19 cellular contexts compared by ENCODE assay signal in the genomic region with DNA sequence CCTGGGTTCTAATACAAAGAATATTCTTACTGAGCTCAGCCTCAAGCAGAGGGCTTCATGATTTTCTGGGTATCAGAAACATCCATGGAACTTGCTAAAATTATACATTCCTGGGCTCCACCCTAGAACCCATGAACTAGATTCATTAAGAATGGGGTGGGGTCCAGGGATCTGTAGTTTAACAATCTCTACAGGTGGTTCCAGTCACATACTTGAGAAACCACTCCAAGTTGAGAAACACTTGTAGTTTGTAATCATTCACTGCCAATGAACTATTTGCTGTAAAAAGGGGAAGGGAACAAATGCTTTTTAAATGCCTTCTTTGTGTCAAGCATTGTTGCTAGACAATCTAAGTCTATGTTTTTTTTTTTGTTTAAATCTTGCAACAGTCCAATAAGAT.
DNase-seq lines count a peak whose midpoint lies in the region; ATAC-seq and TF ChIP-seq lines count a peak whose summit lies in the region.
"Had no signal": no experiment of that assay in that cellular context is flagged by ENCODE, and none has a peak within 500 bp of the region (broad histone marks: within the 10 kb centered on the region; RNA-seq: fewer than 3 reads in every experiment).

No MANE protein-coding gene starts in this region.

- no peak overlapping the region for H3K14ac ChIP-seq in trophoblast cell (ENCODE audit: low read length)

- no peak overlapping the region for H2BK120ac ChIP-seq in trophoblast cell (ENCODE audit: insufficient read depth, low read length, poor library complexity)

- H3K36me3 Mint-ChIP-seq in activated T-helper 17 cell treated with anti-CD3 and anti-CD28 coated beads, Interleukin-2, amount 50 U/mL, for 72 hours (ENCODE audit: low read depth), result peaks cover 67% of the 10 kb centered on the region

- H3K18ac ChIP-seq in trophoblast cell (ENCODE audit: low read length), result no peak overlapping the region

- H3K27me3 ChIP-seq in left lung, result no peaks in the 10 kb centered on the region
- no peaks in the 10 kb centered on the region for H3K27me3 ChIP-seq in trophoblast cell (ENCODE audit: insufficient read depth, low read length)
- H3K27me3 ChIP-seq: SJSA1 had no signal

- H3K36me3 ChIP-seq in left lung (peaks cover 0 to 20% of the 10 kb centered on the region in 2 donors), trophoblast cell (ENCODE audit: control insufficient read depth in 1 of 2, insufficient read depth in 2 of 2, low read length in 2 of 2) (peaks cover 0 to 2% of the 10 kb centered on the region in 2 experiments)
- H3K36me3 ChIP-seq: SJSA1 had no signal

- no peak overlapping the region for H3K23ac ChIP-seq in trophoblast cell (ENCODE audit: low read length)

- H3K4me3 Mint-ChIP-seq in activated T-helper 17 cell treated with anti-CD3 and anti-CD28 coated beads, Interleukin-2, amount 50 U/mL, for 72 hours, result peak overlapping the region; percentile 49
- H3K4me3 Mint-ChIP-seq: CD14-positive monocyte, H9, IgD-negative memory B cell had no signal

- ATAC-seq in activated T-helper 17 cell treated with anti-CD3 and anti-CD28 coated beads, Interleukin-2, amount 50 U/mL, for 72 hours (replicated peaks), result no peak
- peak; percentile 51 for ATAC-seq in left lung
- ATAC-seq in HG03520 (IDR thresholded peaks at IDR 0.05; ENCODE audit: unreplicated experiment), result no peak

- H3K4me1 ChIP-seq in left lung (peaks cover 0 to 13% of the 10 kb centered on the region in 2 donors), trophoblast cell (ENCODE audit: control insufficient read depth in 1 of 2, insufficient read depth in 2 of 2, low read length in 2 of 2) (peaks cover 8 to 11% of the 10 kb centered on the region in 2 experiments)
- H3K4me1 ChIP-seq: SJSA1 had no signal

- no peak overlapping the region for H3K4me2 ChIP-seq in trophoblast cell (ENCODE audit: low read length)

- intact Hi-C loops in left lung (cut with DNase I), result no loop called here

- no peak overlapping the region for H2AFZ ChIP-seq in trophoblast cell (ENCODE audit: insufficient read depth, low read length, poor library complexity)

- no peak overlapping the region for H3K27ac Mint-ChIP-seq in activated T-helper 17 cell treated with anti-CD3 and anti-CD28 coated beads, Interleukin-2, amount 50 U/mL, for 72 hours
- H3K27ac Mint-ChIP-seq: H9, IgD-negative memory B cell had no signal

- H3K9me3 ChIP-seq in left lung, result peaks cover 0 to 4% of the 10 kb centered on the region in 2 donors
- peaks cover 4% of the 10 kb centered on the region for H3K9me3 ChIP-seq in trophoblast cell (ENCODE audit: insufficient read depth, low read depth, low read length)

- H3K4me3 ChIP-seq in AG10803 (ENCODE audit: low read length), result no peak overlapping the region
- peak overlapping the region; percentile 8 to 16 for H3K4me3 ChIP-seq in left lung
- no peak overlapping the region for H3K4me3 ChIP-seq in trophoblast cell (ENCODE audit: low read depth, low read length)
- H3K4me3 ChIP-seq: SJSA1 had no signal

- no peaks in the 10 kb centered on the region for H3K79me2 ChIP-seq in trophoblast cell (ENCODE audit: control insufficient read depth, insufficient read depth, low read length, poor library complexity)

- no peak overlapping the region for H2AK5ac ChIP-seq in trophoblast cell (ENCODE audit: low read length)

- no peak overlapping the region for H2BK12ac ChIP-seq in trophoblast cell (ENCODE audit: low read length)

- H3K27ac ChIP-seq in left lung (peak overlapping the region; percentile 59 to 63), trophoblast cell (ENCODE audit: low read depth, low read length) (peak overlapping the region; percentile 31)
- H3K27ac ChIP-seq: SJSA1 had no signal

- no peak for TF ChIP-seq CTCF in AG10803 (conservative IDR thresholded peaks at IDR 0.05; ENCODE audit: low read length)
- no peak for TF ChIP-seq CTCF in left lung (IDR thresholded peaks at IDR 0.05)

- H3K79me1 ChIP-seq in trophoblast cell (ENCODE audit: low read length), result peaks cover 9% of the 10 kb centered on the region

- no peaks in the 10 kb centered on the region for H3K27me3 Mint-ChIP-seq in activated T-helper 17 cell treated with anti-CD3 and anti-CD28 coated beads, Interleukin-2, amount 50 U/mL, for 72 hours
- H3K27me3 Mint-ChIP-seq: IgD-negative memory B cell had no signal

- H2BK5ac ChIP-seq in trophoblast cell (ENCODE audit: low read depth, low read length, poor library complexity), result no peak overlapping the region

- no peak overlapping the region for H4K91ac ChIP-seq in trophoblast cell (ENCODE audit: low read depth, low read length)

- no peak overlapping the region for H3K9ac ChIP-seq in trophoblast cell (ENCODE audit: low read length)

- H3K9me3 Mint-ChIP-seq in activated T-helper 17 cell treated with anti-CD3 and anti-CD28 coated beads, Interleukin-2, amount 50 U/mL, for 72 hours, result peaks cover 9% of the 10 kb centered on the region
- H3K9me3 Mint-ChIP-seq: IgD-negative memory B cell had no signal

- H3K4me1 Mint-ChIP-seq in activated T-helper 17 cell treated with anti-CD3 and anti-CD28 coated beads, Interleukin-2, amount 50 U/mL, for 72 hours, result peaks cover 11% of the 10 kb centered on the region
- H3K4me1 Mint-ChIP-seq: H9 had no signal

- H3K4ac ChIP-seq in trophoblast cell (ENCODE audit: low read depth, low read length), result no peak overlapping the region

- no peak overlapping the region for H4K12ac ChIP-seq in trophoblast cell (ENCODE audit: low read depth, low read length)

- H4K8ac ChIP-seq in trophoblast cell (ENCODE audit: low read depth, low read length), result no peak overlapping the region

- DNase-seq in AG10803 (ENCODE audit: low read depth), result peak; percentile 61
- DNase-seq in left lung, result no peak
- no peak for DNase-seq in trophoblast cell
- DNase-seq in NCI-H1930 (lab: John Stamatoyannopoulos, UW), result no peak
- no peak for DNase-seq in superior temporal gyrus (ENCODE audit: extremely low spot score)
- DNase-seq: DMS 273 treated with DMSO at 0.1 percent for 48 hours, GDM1, H9, Kasumi-1, MM.1S, NCI-H1417, NCI-H187 treated with DMSO at 0.1 percent for 48 hours, NCI-H510A treated with DMSO at 0.1 percent for 48 hours, NCI-H82 had no signal

Comparison
In these comparisons a context has a peak if more than half of its experiments do, and no peak if none do; other contexts are left out.
1. H3K4me3 ChIP-seq: peak in left lung (2 of 2); none in AG10803 (single experiment) and trophoblast cell (single experiment).